In the genomic region with DNA sequence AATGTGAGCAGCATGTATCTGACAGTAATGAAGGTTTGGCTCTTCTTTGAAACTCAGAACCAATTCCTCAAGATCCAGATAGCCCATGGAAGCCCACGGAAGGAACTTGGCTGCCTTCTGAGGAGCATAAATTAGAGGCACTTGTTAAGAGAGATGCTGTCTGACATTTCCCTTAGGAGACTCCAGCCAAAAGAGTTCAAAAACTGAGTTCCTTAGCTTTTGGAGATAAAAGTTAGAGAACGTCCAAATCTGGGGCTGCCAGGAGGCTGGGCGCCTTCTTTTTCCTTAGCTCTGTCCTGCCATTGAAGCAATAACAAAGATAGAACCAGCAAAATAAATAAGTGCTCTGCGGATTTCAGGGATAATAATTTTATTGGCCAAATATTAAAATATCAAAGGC, we compare ENCODE assay signal across 17 cellular contexts.
DNase-seq lines count a peak whose midpoint lies in the region; ATAC-seq and TF ChIP-seq lines count a peak whose summit lies in the region.
"Had no signal": no experiment of that assay in that cellular context is flagged by ENCODE, and none has a peak within 500 bp of the region (broad histone marks: within the 10 kb centered on the region; RNA-seq: fewer than 3 reads in every experiment).

No MANE protein-coding gene starts in this region.

- no TSS peak for BruUV-seq in mammary epithelial cell (replicated peaks; lab: Mats Ljungman, UMichigan)

- DNase-seq in left ventricle myocardium superior (peak; percentile 26), cardiac septum (ENCODE audit: low spot score) (no peak), fibroblast of the aortic adventitia (ENCODE audit: low read depth) (peak; percentile 63), prostate gland (ENCODE audit: low spot score) (no peak), vagina (ENCODE audit: extremely low spot score in 2 of 2) (no peak), T-helper 9 cell (no peak), GM13977 (ENCODE audit: low spot score) (no peak), mammary epithelial cell (no peak)
- DNase-seq: DMS53, GDM1, H9, Kasumi-1, NCI-H187, NCI-H446 treated with DMSO at 0.1 percent for 48 hours, NCI-H526 treated with DMSO at 0.1 percent for 48 hours, PC-3, SHP77 treated with DMSO at 0.1 percent for 48 hours had no signal

- H3K4me1 ChIP-seq in prostate gland (replicated peaks) (no peaks in the 10 kb centered on the region), vagina (peaks cover 9% of the 10 kb centered on the region), mammary epithelial cell (ENCODE audit: insufficient read depth, low read length) (peaks cover 5% of the 10 kb centered on the region)

- H3K79me2 ChIP-seq in mammary epithelial cell (ENCODE audit: insufficient read depth, low read length), result no peaks in the 10 kb centered on the region

- no peak overlapping the region for H3K4me2 ChIP-seq in mammary epithelial cell (ENCODE audit: insufficient read depth, low read depth, low read length)

- H3K9me3 ChIP-seq in prostate gland (no peaks in the 10 kb centered on the region), vagina (no peaks in the 10 kb centered on the region), mammary epithelial cell (replicated peaks; ENCODE audit: insufficient read depth, low read length) (no peaks in the 10 kb centered on the region)

- no peak for ATAC-seq in left ventricle myocardium superior
- ATAC-seq: PC-3 had no signal

- 30% methylated on average over 4 of the region's 4 CpGs for WGBS in prostate gland
- WGBS in mammary epithelial cell (ENCODE audit: low coverage, missing lambda C conversion rate), result 63% methylated on average over 4 of the region's 4 CpGs

- intact Hi-C loops in left ventricle myocardium superior (cut with micrococcal nuclease), result no loop called here
- intact Hi-C loops in cardiac septum (cut with DNase I), result no loop called here
- intact Hi-C loops in prostate gland (cut with DNase I), result loop anchor here (5.0 kb wide), 3 partner anchors 67 to 923 kb away; a partner anchor contains a TSS
- intact Hi-C loops in vagina (cut with DNase I), result no loop called here
- intact Hi-C loops in mammary epithelial cell (cut with micrococcal nuclease), result no loop called here

- CTCF ChIA-PET in mammary epithelial cell (lab: Charles Lee; ENCODE audit: low non-redundant PET), result no interaction called here

- no peak overlapping the region for H3K4me3 ChIP-seq in fibroblast of the aortic adventitia (ENCODE audit: low read depth, low read length)
- no peak overlapping the region for H3K4me3 ChIP-seq in prostate gland
- H3K4me3 ChIP-seq in vagina, result no peak overlapping the region
- no peak overlapping the region for H3K4me3 ChIP-seq in mammary epithelial cell (replicated peaks in 1 of 3; ENCODE audit: insufficient read depth in 1 of 3, low read depth in 2 of 3, low read length in 3 of 3)

- dilution Hi-C loops in mammary epithelial cell (cut with HindIII; ENCODE audit: low sequenced_read_pairs), result no loop called here

- H3K27me3 ChIP-seq in prostate gland (replicated peaks; ENCODE audit: insufficient read depth) (no peaks in the 10 kb centered on the region), vagina (no peaks in the 10 kb centered on the region), mammary epithelial cell (ENCODE audit: insufficient read depth, low read length) (no peaks in the 10 kb centered on the region)

- H3K36me3 ChIP-seq in prostate gland (no peaks in the 10 kb centered on the region), vagina (no peaks in the 10 kb centered on the region), mammary epithelial cell (ENCODE audit: insufficient read depth, low read length) (no peaks in the 10 kb centered on the region)

- H3K9ac ChIP-seq in mammary epithelial cell (ENCODE audit: insufficient read depth, low read length), result no peak overlapping the region

- no peak overlapping the region for H2AFZ ChIP-seq in mammary epithelial cell (ENCODE audit: low read depth, low read length)

- H4K20me1 ChIP-seq in mammary epithelial cell (ENCODE audit: insufficient read depth, low read length), result no peaks in the 10 kb centered on the region

- TF ChIP-seq CTCF in fibroblast of the aortic adventitia (IDR thresholded peaks at IDR 0.05; ENCODE audit: insufficient read depth, low read length) (no peak), prostate gland (IDR thresholded peaks at IDR 0.05) (no peak), vagina (IDR thresholded peaks at IDR 0.05) (no peak), GM13977 (IDR thresholded peaks at IDR 0.05; ENCODE audit: extremely low read depth, insufficient read depth, missing control alignments) (no peak), mammary epithelial cell (conservative IDR thresholded peaks at IDR 0.05 in 1 of 2, IDR thresholded peaks at IDR 0.05 in 1 of 2; ENCODE audit: extremely low read depth in 1 of 2, insufficient read depth in 1 of 2, low read depth in 1 of 2, low read length in 2 of 2) (no peak)

- H3K27ac ChIP-seq in prostate gland, result peak overlapping the region; percentile 45 to 61
- H3K27ac ChIP-seq in vagina, result peak overlapping the region; percentile 26
- H3K27ac ChIP-seq in mammary epithelial cell (ENCODE audit: insufficient read depth, low read depth, low read length), result no peak overlapping the region

- in situ Hi-C loops in GM13977 (cut with MboI; ENCODE audit: low pct_unique_long_range_greater_than_20kb, low sequenced_read_pairs, unreplicated experiment), result no loop called here
- in situ Hi-C loops in mammary epithelial cell (cut with MboI; ENCODE audit: low sequenced_read_pairs in 2 of 2), result no loop called here

- TF ChIP-seq POLR2A in prostate gland (IDR thresholded peaks at IDR 0.05), result no peak
- no peak for TF ChIP-seq POLR2A in vagina (IDR thresholded peaks at IDR 0.05)

Comparison
In these comparisons a context has a peak if more than half of its experiments do, and no peak if none do; other contexts are left out.
1. DNase-seq: peak in left ventricle myocardium superior (single experiment) and fibroblast of the aortic adventitia (single experiment); none in cardiac septum (single experiment), prostate gland (single experiment), vagina (0 of 2), T-helper 9 cell (single experiment), GM13977 (single experiment) and mammary epithelial cell (single experiment).